ENCODE assay signal across 8 cellular contexts in genomic region chr7:5486389-5486755, GRCh38. TPM values are rescaled to one million over a fixed set of nuclear protein-coding genes. Genes with fewer than 3 reads are reported as not detected.
DNase-seq lines count a peak whose midpoint lies in the region; ATAC-seq, FAIRE-seq and TF ChIP-seq lines count a peak whose summit lies in the region.
"Not testable (repeated sequence)": the region's sequence is repeated elsewhere in the genome, so short reads cannot be mapped to it uniquely, and the experiment has no call there.

No MANE protein-coding gene starts in this region.

- not testable (repeated sequence) for DNase-seq in GM06990 (ENCODE audit: extremely low read depth, insufficient read length); WERI-Rb-1; K562 (ENCODE audit: extremely low read depth in 1 of 4, low spot score in 3 of 4); fibroblast of lung (ENCODE audit: low read depth in 2 of 2); mesenchymal stem cell; psoas muscle

- H2BK5ac ChIP-seq in mesenchymal stem cell (ENCODE audit: low read depth, low read length, poor library complexity, severe bottlenecking): not testable (repeated sequence)

- peaks cover 24% of the 10 kb centered on the region for H3K79me1 ChIP-seq in mesenchymal stem cell (replicated peaks; ENCODE audit: low read length, poor library complexity, severe bottlenecking)

- POLR2A ChIA-PET in K562 (lab: Yijun Ruan, JAX): not testable (repeated sequence)

- H3K9me1 ChIP-seq in K562 (ENCODE audit: control insufficient read depth, insufficient read depth, low read length): not testable (repeated sequence)

- BruUV-seq in K562 (replicated peaks; lab: Mats Ljungman, UMichigan): TSS peak; percentile 50

- 74% methylated on average over 8 of the region's 8 CpGs for WGBS in HUES64
- 45% methylated on average over 6 of the region's 8 CpGs for WGBS in K562 (ENCODE audit: insufficient coverage, low coverage, missing lambda C conversion rate)
- WGBS in mesenchymal stem cell: 65% methylated on average over 8 of the region's 8 CpGs
- 45 to 59% (median 51%) methylated on average over 8 of the region's 8 CpGs for WGBS in psoas muscle, 3 donors
- WGBS in urinary bladder: 52% methylated on average over 8 of the region's 8 CpGs

- peak overlapping the region; percentile 65 to 66 for H3K4ac ChIP-seq in mesenchymal stem cell (ENCODE audit: low read depth in 1 of 2, low read length in 2 of 2)

- peak overlapping the region; percentile 70 for H3K4me3 ChIP-seq in GM06990 (replicated peaks; ENCODE audit: low read depth, low read length)
- H3K4me3 ChIP-seq in HUES64 (ENCODE audit: low read length): peak overlapping the region; percentile 49
- peak overlapping the region; percentile 51 for H3K4me3 ChIP-seq in WERI-Rb-1 (ENCODE audit: low read depth, low read length)
- H3K4me3 ChIP-seq in K562: peak overlapping the region; percentile 46
- peak overlapping the region; percentile 51 to 65 (median 60) for H3K4me3 ChIP-seq in fibroblast of lung (replicated peaks in 1 of 4; ENCODE audit: control extremely low read depth in 1 of 4, insufficient read depth in 1 of 4, low read depth in 3 of 4, low read length in 4 of 4)
- H3K4me3 ChIP-seq in mesenchymal stem cell (ENCODE audit: insufficient read depth in 1 of 2, low read depth in 1 of 2, low read length in 2 of 2): peak overlapping the region; percentile 48 to 79
- H3K4me3 ChIP-seq in psoas muscle: peak overlapping the region; percentile 62
- peak overlapping the region; percentile 59 for H3K4me3 ChIP-seq in urinary bladder (ENCODE audit: low read depth, low read length)

- not testable (repeated sequence) for H3K27ac ChIP-seq in HUES64 (ENCODE audit: low read depth, low read length); fibroblast of lung (ENCODE audit: insufficient read depth, low read length); mesenchymal stem cell (ENCODE audit: low read length, poor library complexity, severe bottlenecking); psoas muscle; urinary bladder (ENCODE audit: low read depth)
- H3K27ac ChIP-seq in WERI-Rb-1 (peak overlapping the region; percentile 72), K562 (ENCODE audit: extremely low read depth, low read depth, low read length) (peak overlapping the region; percentile 58; the same call in 2 of the 3 replicates)

- H4K20me1 ChIP-seq in K562 (replicated peaks; ENCODE audit: control insufficient read depth, insufficient read depth, low read length); fibroblast of lung (ENCODE audit: control insufficient read depth, extremely low read depth, insufficient read depth, low read length): not testable (repeated sequence)

- H3K18ac ChIP-seq in mesenchymal stem cell (ENCODE audit: low read depth in 1 of 2, low read length in 2 of 2): peak overlapping the region; percentile 58 to 84

- not testable (repeated sequence) for H2BK120ac ChIP-seq in mesenchymal stem cell (ENCODE audit: low read depth, low read length)

- H2AFZ ChIP-seq in K562 (ENCODE audit: low read depth, low read length) (peak overlapping the region; percentile 92), fibroblast of lung (ENCODE audit: low read length) (peak overlapping the region; percentile 55), mesenchymal stem cell (ENCODE audit: low read depth, low read length) (peak overlapping the region; percentile 79)

- in situ Hi-C loops in K562 (cut with MboI): not testable (repeated sequence)

- not testable (repeated sequence) for H3K23ac ChIP-seq in mesenchymal stem cell (ENCODE audit: low read length in 2 of 2)

- intact Hi-C loops in K562 (cut with micrococcal nuclease); psoas muscle (cut with DNase I): not testable (repeated sequence)

- TF ChIP-seq EP300 in K562 (IDR thresholded peaks at IDR 0.05; ENCODE audit: low read length): not testable (repeated sequence)

- ATAC-seq in K562, psoas muscle: not testable (repeated sequence)

- not testable (repeated sequence) for TF ChIP-seq POLR2A in K562 (conservative IDR thresholded peaks at IDR 0.05)

- H3K79me2 ChIP-seq in K562 (ENCODE audit: control insufficient read depth, insufficient read depth, low read length); fibroblast of lung (ENCODE audit: control insufficient read depth, insufficient read depth, low read length): not testable (repeated sequence)

- TF ChIP-seq CTCF in GM06990 (IDR thresholded peaks at IDR 0.05; ENCODE audit: insufficient read depth, low read length, poor library complexity, severe bottlenecking); WERI-Rb-1 (IDR thresholded peaks at IDR 0.05; ENCODE audit: low read depth, low read length); K562 (IDR thresholded peaks at IDR 0.05 in 2 of 3, conservative IDR thresholded peaks at IDR 0.05 in 1 of 3; ENCODE audit: insufficient read depth in 2 of 3, low read depth in 1 of 3, low read length in 3 of 3); fibroblast of lung (conservative IDR thresholded peaks at IDR 0.05 in 1 of 2, IDR thresholded peaks at IDR 0.05 in 1 of 2; ENCODE audit: low read depth in 1 of 2, low read length in 2 of 2); psoas muscle (IDR thresholded peaks at IDR 0.05): not testable (repeated sequence)

- not testable (repeated sequence) for H3K4me1 ChIP-seq in HUES64 (ENCODE audit: insufficient read depth, low read length); fibroblast of lung (ENCODE audit: control insufficient read depth, extremely low read depth, insufficient read depth, low read length); psoas muscle; urinary bladder (ENCODE audit: insufficient read depth)
- H3K4me1 ChIP-seq in K562 (replicated peaks in 1 of 2; ENCODE audit: control insufficient read depth in 2 of 2, insufficient read depth in 2 of 2, low read length in 2 of 2) (peaks cover 0 to 42% of the 10 kb centered on the region in 2 experiments; a peak in 3 of 5 replicates), mesenchymal stem cell (ENCODE audit: control insufficient read depth, insufficient read depth, low read depth, low read length) (peaks cover 25% of the 10 kb centered on the region)

- peak; percentile 44 for FAIRE-seq in K562 (lab: Jason Lieb, UNC)

- H3K36me3 ChIP-seq in GM06990 (ENCODE audit: control insufficient read depth, insufficient read depth, low read length) (peaks cover 22% of the 10 kb centered on the region), HUES64 (ENCODE audit: insufficient read depth, low read length) (peaks cover 14% of the 10 kb centered on the region), WERI-Rb-1 (peaks cover 18% of the 10 kb centered on the region), K562 (ENCODE audit: control insufficient read depth, insufficient read depth, low read length) (peaks cover 11% of the 10 kb centered on the region; the same call in 1 of the 3 replicates), mesenchymal stem cell (ENCODE audit: control insufficient read depth in 1 of 2, insufficient read depth in 2 of 2, low read depth in 1 of 2, low read length in 2 of 2) (peaks cover 28 to 50% of the 10 kb centered on the region in 2 experiments), psoas muscle (ENCODE audit: insufficient read depth in 1 of 2, low read depth in 1 of 2) (peaks cover 0 to 11% of the 10 kb centered on the region in 2 donors)
- H3K36me3 ChIP-seq in fibroblast of lung (ENCODE audit: control insufficient read depth, insufficient read depth, low read length); urinary bladder (ENCODE audit: insufficient read depth): not testable (repeated sequence)

- not testable (repeated sequence) for H2AK5ac ChIP-seq in mesenchymal stem cell (ENCODE audit: low read length, severe bottlenecking)

- H4K91ac ChIP-seq in mesenchymal stem cell (ENCODE audit: low read length): not testable (repeated sequence)

- TF ChIP-seq RAD21 in K562 (CRISPR knock-in tag; conservative IDR thresholded peaks at IDR 0.05 in 1 of 2, IDR thresholded peaks at IDR 0.05 in 1 of 2): not testable (repeated sequence)

- peak overlapping the region; percentile 79 for H4K8ac ChIP-seq in mesenchymal stem cell (ENCODE audit: low read length)

- H3K14ac ChIP-seq in mesenchymal stem cell (ENCODE audit: low read length in 2 of 2): not testable (repeated sequence)

- CTCF ChIA-PET in K562 (lab: Yijun Ruan, JAX; ENCODE audit: low intra/inter-chr PET ratio): interaction anchor here (0.6 kb wide), 1 partner anchor 70 kb away, joined by 3 read pairs; no protein-coding TSS in a partner anchor

- not testable (repeated sequence) for H2BK15ac ChIP-seq in mesenchymal stem cell (ENCODE audit: low read depth, poor library complexity, severe bottlenecking)

- H3K4me2 ChIP-seq in K562 (ENCODE audit: insufficient read depth, low read length) (peak overlapping the region; percentile 78), fibroblast of lung (ENCODE audit: extremely low read depth, insufficient read depth, low read length) (peak overlapping the region; percentile 40), mesenchymal stem cell (ENCODE audit: low read length, poor library complexity, severe bottlenecking) (peak overlapping the region; percentile 85)

- H3K27me3 ChIP-seq in GM06990 (replicated peaks; ENCODE audit: control insufficient read depth, insufficient read depth, low read length); HUES64 (ENCODE audit: insufficient read depth, low read length); WERI-Rb-1 (ENCODE audit: insufficient read depth, low read depth, severe bottlenecking); K562 (ENCODE audit: control insufficient read depth in 2 of 2, insufficient read depth in 2 of 2, low read length in 2 of 2); fibroblast of lung (ENCODE audit: control insufficient read depth, insufficient read depth, low read length); mesenchymal stem cell (ENCODE audit: control insufficient read depth in 1 of 2, insufficient read depth in 1 of 2, low read length in 2 of 2); psoas muscle (ENCODE audit: insufficient read depth in 3 of 3, low read length in 2 of 3): not testable (repeated sequence)

- H3K9ac ChIP-seq in HUES64 (ENCODE audit: low read depth, low read length) (0 out of 2 replicates have a peak overlapping the region, but pooled peaks have one; percentile 54), K562 (ENCODE audit: insufficient read depth in 1 of 2, low read depth in 2 of 2, low read length in 2 of 2) (peak overlapping the region; percentile 54 to 91; a peak in 3 of 4 replicates), fibroblast of lung (ENCODE audit: insufficient read depth, low read length) (peak overlapping the region; percentile 26), mesenchymal stem cell (ENCODE audit: low read length) (peak overlapping the region; percentile 79)

- not testable (repeated sequence) for H2BK12ac ChIP-seq in mesenchymal stem cell (ENCODE audit: low read length in 2 of 2)

- H3K9me3 ChIP-seq in HUES64 (ENCODE audit: insufficient read depth, low read depth, low read length); WERI-Rb-1 (ENCODE audit: severe bottlenecking); K562 (replicated peaks; ENCODE audit: control insufficient read depth, insufficient read depth, low read depth, low read length); fibroblast of lung (ENCODE audit: control insufficient read depth, insufficient read depth, low read depth, low read length); mesenchymal stem cell (ENCODE audit: control insufficient read depth, low read length); psoas muscle: not testable (repeated sequence)

RNA-seq across cellular contexts. Expression of gene FBXL18, which starts 27.2 kb away (rescaled TPM):
- polyA plus RNA-seq in HUES64 (2013, experiment 1 of 2): 7.8 TPM
- 7.5 TPM for polyA plus RNA-seq in HUES64 (2013, experiment 2 of 2)
- 15.8 and 38.3 TPM in 2 replicates for total RNA-seq in K562 (2011; cell fraction: chromatin; rRNA removed; ENCODE audit: low replicate concordance)
- 22.5 and 24.8 TPM in 2 replicates for total RNA-seq in K562 (2011; cell fraction: nucleolus; rRNA removed)
- total RNA-seq in K562 (2011; cell fraction: nucleoplasm; rRNA removed): 13.9 and 14.8 TPM in 2 replicates
- total RNA-seq in K562 (2014; rRNA removed): 3.5 and 4.5 TPM in 2 replicates
- 1.4 and 1.5 TPM in 2 replicates for total RNA-seq in K562 (2014; rRNA removed; fragmentation: Illumina TruSeq; extraction: Trizol)
- 2.6 and 2.7 TPM in 2 replicates for total RNA-seq in K562 (2015; rRNA removed; fragmentation: Illumina TruSeq; extraction: Trizol)
- total RNA-seq in K562 (2021): 13.4 and 14.2 TPM in 2 replicates
- 1.2 and 3.0 TPM in 2 replicates for polyA plus RNA-seq in K562 (2011; rRNA removed)
- 2.0 and 4.8 TPM in 2 replicates for polyA plus RNA-seq in K562 (2011; cell fraction: cytosol; rRNA removed)
- polyA plus RNA-seq in K562 (2011; cell fraction: nucleus; rRNA removed): 3.8 and 7.6 TPM in 2 replicates
- 5.4 and 6.2 TPM in 2 replicates for polyA plus RNA-seq in K562 (2012)
- 2.2 and 3.2 TPM in 2 replicates for polyA plus RNA-seq in K562 (2014; fragmentation: Illumina TruSeq; extraction: Trizol)
- under 1 TPM; 0.25 to 0.31 TPM for polyA plus RNA-seq in K562 (2014; fragmentation: Nextera tagmentation; extraction: Ambion mirVana)
- polyA plus RNA-seq in K562 (2014; rRNA removed): 5.2 and 5.7 TPM in 2 replicates
- 1.7 and 2.2 TPM in 2 replicates for polyA minus RNA-seq in K562 (2011; rRNA and poly(A)+ RNA removed)
- polyA minus RNA-seq in K562 (2011; cell fraction: cytosol; rRNA and poly(A)+ RNA removed): 5.8 and 6.3 TPM in 2 replicates
- 5.0 and 6.2 TPM in 2 replicates for polyA minus RNA-seq in K562 (2011; cell fraction: nucleus; rRNA and poly(A)+ RNA removed)
- total RNA-seq in fibroblast of lung: 3.3 and 5.1 TPM in 2 replicates
- polyA plus RNA-seq in fibroblast of lung: 2.9 and 3.1 TPM in 2 replicates
- 6.0 and 6.1 TPM in 2 replicates for polyA plus RNA-seq in fibroblast of lung (2012)
- 13.2 and 16.1 TPM in 2 replicates for polyA minus RNA-seq in fibroblast of lung (ENCODE audit: low replicate concordance)
- polyA plus RNA-seq in mesenchymal stem cell (2013, experiment 1 of 2): 8.4 TPM
- polyA plus RNA-seq in mesenchymal stem cell (2013, experiment 2 of 2): 8.3 TPM
- 1 to 10 TPM; 4.0 to 9.8 (median 7.8) TPM for total RNA-seq in psoas muscle
- polyA plus RNA-seq in psoas muscle: 10 to 100 TPM in 1 of 3 donors, 1 to 10 TPM in 2; 1.7 to 10.6 (median 2.1) TPM
- total RNA-seq in urinary bladder: 2.3 TPM
- 4.3 TPM for polyA plus RNA-seq in urinary bladder

RNA-seq across cellular contexts. Expression of gene ACTB, which starts 44.0 kb away (rescaled TPM):
- polyA plus RNA-seq in HUES64 (2013, experiment 1 of 2): 3,735 TPM
- polyA plus RNA-seq in HUES64 (2013, experiment 2 of 2): 3,664 TPM
- total RNA-seq in K562 (2011; cell fraction: chromatin; rRNA removed; ENCODE audit: low replicate concordance): 442 and 814 TPM in 2 replicates
- 822 and 827 TPM in 2 replicates for total RNA-seq in K562 (2011; cell fraction: nucleolus; rRNA removed)
- 612 and 733 TPM in 2 replicates for total RNA-seq in K562 (2011; cell fraction: nucleoplasm; rRNA removed)
- 1,050 and 1,578 TPM in 2 replicates for total RNA-seq in K562 (2014; rRNA removed)
- 1,330 and 1,372 TPM in 2 replicates for total RNA-seq in K562 (2014; rRNA removed; fragmentation: Illumina TruSeq; extraction: Trizol)
- total RNA-seq in K562 (2015; rRNA removed; fragmentation: Illumina TruSeq; extraction: Trizol): 1,064 and 1,131 TPM in 2 replicates
- 3,434 and 3,475 TPM in 2 replicates for total RNA-seq in K562 (2021)
- 394 and 1,035 TPM in 2 replicates for polyA plus RNA-seq in K562 (2011; rRNA removed)
- 886 and 917 TPM in 2 replicates for polyA plus RNA-seq in K562 (2011; cell fraction: cytosol; rRNA removed)
- polyA plus RNA-seq in K562 (2011; cell fraction: nucleus; rRNA removed): 1,199 and 1,212 TPM in 2 replicates
- polyA plus RNA-seq in K562 (2012): 3,171 and 3,886 TPM in 2 replicates
- polyA plus RNA-seq in K562 (2014; fragmentation: Illumina TruSeq; extraction: Trizol): 3,161 and 3,227 TPM in 2 replicates
- polyA plus RNA-seq in K562 (2014; fragmentation: Nextera tagmentation; extraction: Ambion mirVana): 1,000 to 10,000 TPM; 1,484 to 2,232 TPM
- polyA plus RNA-seq in K562 (2014; rRNA removed): 1,030 and 1,055 TPM in 2 replicates
- polyA minus RNA-seq in K562 (2011; rRNA and poly(A)+ RNA removed): 535 and 828 TPM in 2 replicates
- polyA minus RNA-seq in K562 (2011; cell fraction: cytosol; rRNA and poly(A)+ RNA removed): 1,311 and 2,256 TPM in 2 replicates
- 373 and 553 TPM in 2 replicates for polyA minus RNA-seq in K562 (2011; cell fraction: nucleus; rRNA and poly(A)+ RNA removed)
- 1,742 and 2,599 TPM in 2 replicates for total RNA-seq in fibroblast of lung
- 6,970 and 7,302 TPM in 2 replicates for polyA plus RNA-seq in fibroblast of lung
- 11,369 and 11,817 TPM in 2 replicates for polyA plus RNA-seq in fibroblast of lung (2012)
- polyA minus RNA-seq in fibroblast of lung (ENCODE audit: low replicate concordance): 42,169 and 43,266 TPM in 2 replicates
- polyA plus RNA-seq in mesenchymal stem cell (2013, experiment 1 of 2): 10,616 TPM
- polyA plus RNA-seq in mesenchymal stem cell (2013, experiment 2 of 2): 10,486 TPM
- total RNA-seq in psoas muscle: 100 to 1,000 TPM; 351 to 761 (median 602) TPM
- polyA plus RNA-seq in psoas muscle: 1,000 to 10,000 TPM in 1 of 3 donors, 100 to 1,000 TPM in 2; 223 to 1,482 (median 332) TPM
- 1,766 TPM for total RNA-seq in urinary bladder
- 9,675 TPM for polyA plus RNA-seq in urinary bladder

Comparison
In these comparisons a context has a peak if more than half of its experiments do, and no peak if none do; other contexts are left out.
1. H3K9ac ChIP-seq: peak in every context shown above with its lines; median percentile 79 in mesenchymal stem cell; 72 in K562; 54 in HUES64; 26 in fibroblast of lung.